In the genomic region with DNA sequence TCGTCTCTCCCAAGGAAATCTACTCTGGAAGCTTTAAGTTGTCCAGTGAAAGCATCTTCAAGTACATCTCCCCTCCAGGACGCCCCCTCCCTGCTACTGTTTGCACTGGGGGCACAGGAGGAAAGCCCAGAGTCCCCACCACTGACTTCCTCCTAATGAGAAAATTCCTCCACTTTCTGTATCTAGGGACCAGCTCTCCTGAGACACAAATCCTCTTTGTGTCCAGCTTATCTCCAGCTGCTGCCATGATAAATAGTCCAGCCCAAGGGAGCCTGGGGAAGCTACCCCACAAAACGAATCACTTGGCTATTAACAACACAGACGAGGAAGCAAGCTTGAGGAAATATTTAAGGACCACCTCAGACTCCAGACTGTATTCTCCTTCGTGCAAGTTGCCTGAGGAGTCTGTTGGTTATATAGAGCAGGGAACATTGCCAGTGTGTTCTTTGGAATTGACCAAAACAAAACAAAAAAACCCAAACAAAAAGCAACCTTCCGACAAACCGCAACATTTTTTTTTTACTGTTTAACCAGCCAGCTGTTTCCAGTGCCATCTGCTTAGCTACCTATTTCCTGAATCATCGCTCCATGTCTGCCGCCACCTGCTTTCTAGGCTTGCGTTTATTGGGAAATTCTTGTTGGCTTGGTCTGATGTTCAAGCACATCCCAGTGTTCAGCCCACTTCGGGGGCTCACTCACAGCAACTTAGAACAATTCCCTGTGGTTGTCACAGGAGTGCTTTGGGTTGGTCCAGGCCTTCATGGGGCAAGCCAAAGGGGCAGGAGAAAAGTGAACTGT, we compare ENCODE assay signal across 9 cellular contexts. TPM values are rescaled to one million over a fixed set of nuclear protein-coding genes. Genes with fewer than 3 reads are reported as not detected.
A peak's percentile ranks its signal among the peaks of the same experiment; 100 is the strongest.
DNase-seq lines count a peak whose midpoint lies in the region; ATAC-seq, FAIRE-seq and TF ChIP-seq lines count a peak whose summit lies in the region.
"Had no signal": no experiment of that assay in that cellular context is flagged by ENCODE, and none has a peak within 500 bp of the region (broad histone marks: within the 10 kb centered on the region; RNA-seq: fewer than 3 reads in every experiment).

No MANE protein-coding gene starts in this region.

- no peaks in the 10 kb centered on the region for H3K36me3 ChIP-seq in naive thymus-derived CD4-positive, alpha-beta T cell (ENCODE audit: control insufficient read depth in 2 of 3, insufficient read depth in 3 of 3, low read length in 3 of 3)

- CTCF ChIA-PET in naive thymus-derived CD4-positive, alpha-beta T cell (lab: Charles Lee), result interaction anchor here (0.9 to 1.0 kb wide), 2 partner anchors 9 to 333 kb away, joined by 3 to 4 read pairs; no protein-coding TSS in a partner anchor

- ATAC-seq in naive thymus-derived CD4-positive, alpha-beta T cell, result no peak
- ATAC-seq in stimulated activated memory B cell treated with anti-CD40 and anti-IgM and Interleukin-4, amounts not matched to agents 10 μg/mL and 1 μg/mL and 100 μg/mL, for 72 hours, result no peak
- ATAC-seq: naive thymus-derived CD8-positive, alpha-beta T cell had no signal

- peaks cover 20% of the 10 kb centered on the region for H3K4me1 Mint-ChIP-seq in progenitor cell of endocrine pancreas (ENCODE audit: low read depth)
- peaks cover 0 to 19% (median 1%) of the 10 kb centered on the region in 7 donors for H3K4me1 Mint-ChIP-seq in naive thymus-derived CD4-positive, alpha-beta T cell
- H3K4me1 Mint-ChIP-seq in stimulated activated memory B cell treated with anti-CD40 and anti-IgM and Interleukin-4, amounts not matched to agents 10 μg/mL and 1 μg/mL and 100 μg/mL, for 72 hours, result peaks cover 18% of the 10 kb centered on the region

- no peaks in the 10 kb centered on the region for H3K36me3 Mint-ChIP-seq in progenitor cell of endocrine pancreas (ENCODE audit: insufficient read depth)
- no peaks in the 10 kb centered on the region for H3K36me3 Mint-ChIP-seq in naive thymus-derived CD4-positive, alpha-beta T cell
- no peaks in the 10 kb centered on the region for H3K36me3 Mint-ChIP-seq in stimulated activated memory B cell treated with anti-CD40 and anti-IgM and Interleukin-4, amounts not matched to agents 10 μg/mL and 1 μg/mL and 100 μg/mL, for 72 hours
- H3K36me3 Mint-ChIP-seq: naive thymus-derived CD8-positive, alpha-beta T cell had no signal

- DNase-seq in GM19239 (ENCODE audit: insufficient read length, low spot score), result no peak
- DNase-seq in NCI-H1694 treated with DMSO at 0.1 percent for 48 hours (lab: John Stamatoyannopoulos, UW), result peak; percentile 79
- peak; percentile 69 for DNase-seq in ecto neural progenitor cell (ENCODE audit: low spot score)
- DNase-seq in progenitor cell of endocrine pancreas (ENCODE audit: low spot score, unreplicated experiment), result no peak
- no peak for DNase-seq in dedifferentiated amniotic fluid mesenchymal stem cell (ENCODE audit: extremely low spot score)
- no peak for DNase-seq in naive thymus-derived CD4-positive, alpha-beta T cell
- DNase-seq: naive thymus-derived CD8-positive, alpha-beta T cell had no signal

- no peaks in the 10 kb centered on the region for H3K27me3 ChIP-seq in naive thymus-derived CD4-positive, alpha-beta T cell (ENCODE audit: control insufficient read depth in 2 of 2, insufficient read depth in 2 of 2, low read length in 2 of 2)

- intact Hi-C loops in naive thymus-derived CD4-positive, alpha-beta T cell (cut with micrococcal nuclease), result no loop called here

- no peak overlapping the region for H3K27ac ChIP-seq in naive thymus-derived CD4-positive, alpha-beta T cell (ENCODE audit: low read depth, low read length)

- peak overlapping the region; percentile 35 for H3K27ac Mint-ChIP-seq in progenitor cell of endocrine pancreas
- H3K27ac Mint-ChIP-seq in naive thymus-derived CD4-positive, alpha-beta T cell, result peak overlapping the region in 1 of 9 donors; percentile 34
- H3K27ac Mint-ChIP-seq in stimulated activated memory B cell treated with anti-CD40 and anti-IgM and Interleukin-4, amounts not matched to agents 10 μg/mL and 1 μg/mL and 100 μg/mL, for 72 hours, result no peak overlapping the region

- no peaks in the 10 kb centered on the region for H3K9me3 ChIP-seq in naive thymus-derived CD4-positive, alpha-beta T cell (ENCODE audit: control insufficient read depth in 2 of 3, low read length in 3 of 3)

- POLR2A ChIA-PET in naive thymus-derived CD4-positive, alpha-beta T cell (lab: Charles Lee), result no interaction called here

- H3K4me1 ChIP-seq in naive thymus-derived CD4-positive, alpha-beta T cell (ENCODE audit: control insufficient read depth in 2 of 2, insufficient read depth in 2 of 2, low read length in 2 of 2), result no peaks in the 10 kb centered on the region

- H3K9me3 Mint-ChIP-seq in progenitor cell of endocrine pancreas (ENCODE audit: low read depth), result no peaks in the 10 kb centered on the region
- no peaks in the 10 kb centered on the region for H3K9me3 Mint-ChIP-seq in naive thymus-derived CD4-positive, alpha-beta T cell
- H3K9me3 Mint-ChIP-seq in stimulated activated memory B cell treated with anti-CD40 and anti-IgM and Interleukin-4, amounts not matched to agents 10 μg/mL and 1 μg/mL and 100 μg/mL, for 72 hours, result no peaks in the 10 kb centered on the region
- H3K9me3 Mint-ChIP-seq: naive thymus-derived CD8-positive, alpha-beta T cell had no signal

- no peak for TF ChIP-seq CTCF in progenitor cell of endocrine pancreas (IDR thresholded peaks at IDR 0.05; ENCODE audit: unreplicated experiment)

- H3K27me3 Mint-ChIP-seq in progenitor cell of endocrine pancreas, result peaks cover 4% of the 10 kb centered on the region
- H3K27me3 Mint-ChIP-seq in naive thymus-derived CD4-positive, alpha-beta T cell, result peaks cover 9 to 38% (median 17%) of the 10 kb centered on the region in 5 donors
- H3K27me3 Mint-ChIP-seq in stimulated activated memory B cell treated with anti-CD40 and anti-IgM and Interleukin-4, amounts not matched to agents 10 μg/mL and 1 μg/mL and 100 μg/mL, for 72 hours, result no peaks in the 10 kb centered on the region

- peak; percentile 82 for FAIRE-seq in GM19239 (lab: Jason Lieb, UNC)
- FAIRE-seq: endometrium had no signal

- no peak overlapping the region for H3K4me3 ChIP-seq in naive thymus-derived CD4-positive, alpha-beta T cell (ENCODE audit: low read length)

- no peak overlapping the region for H3K4me3 Mint-ChIP-seq in progenitor cell of endocrine pancreas (ENCODE audit: low read depth)
- H3K4me3 Mint-ChIP-seq in naive thymus-derived CD4-positive, alpha-beta T cell, result no peak overlapping the region
- H3K4me3 Mint-ChIP-seq in stimulated activated memory B cell treated with anti-CD40 and anti-IgM and Interleukin-4, amounts not matched to agents 10 μg/mL and 1 μg/mL and 100 μg/mL, for 72 hours, result no peak overlapping the region

RNA-seq across cellular contexts. Expression of gene C1orf226, which starts 7.7 kb away (rescaled TPM):
- total RNA-seq in progenitor cell of endocrine pancreas, result 5.1 and 6.5 TPM in 2 replicates
- under 1 TPM in 1 of 5 experiments, not detected in 4; 0.24 TPM for total RNA-seq in naive thymus-derived CD4-positive, alpha-beta T cell
- not detected for polyA plus RNA-seq in naive thymus-derived CD4-positive, alpha-beta T cell
- polyA plus RNA-seq: naive thymus-derived CD8-positive, alpha-beta T cell had no signal

RNA-seq across cellular contexts. Expression of gene SPATA46, which starts 12.6 kb away (rescaled TPM):
- not detected in 2 replicates for total RNA-seq in progenitor cell of endocrine pancreas
- total RNA-seq in naive thymus-derived CD4-positive, alpha-beta T cell, result not detected
- polyA plus RNA-seq in naive thymus-derived CD4-positive, alpha-beta T cell, result not detected
- total RNA-seq: naive thymus-derived CD8-positive, alpha-beta T cell had no signal
- polyA plus RNA-seq: naive thymus-derived CD8-positive, alpha-beta T cell had no signal

RNA-seq across cellular contexts. Expression of gene SH2D1B, which starts 22.7 kb away (rescaled TPM):
- total RNA-seq in progenitor cell of endocrine pancreas, result not detected in 2 replicates
- 10 to 100 TPM in 1 of 5 experiments, 1 to 10 TPM in 1, not detected in 3; 3.1 to 16.9 TPM for total RNA-seq in naive thymus-derived CD4-positive, alpha-beta T cell
- under 1 TPM; 0.22 to 0.31 TPM for polyA plus RNA-seq in naive thymus-derived CD4-positive, alpha-beta T cell

Comparison
In these comparisons a context has a peak if more than half of its experiments do, and no peak if none do; other contexts are left out.
1. DNase-seq: peak in NCI-H1694 treated with DMSO at 0.1 percent for 48 hours (single experiment) and ecto neural progenitor cell (single experiment); none in GM19239 (single experiment), progenitor cell of endocrine pancreas (single experiment), dedifferentiated amniotic fluid mesenchymal stem cell (single experiment) and naive thymus-derived CD4-positive, alpha-beta T cell (0 of 9).